23 cellular contexts compared by ENCODE assay signal in genomic region chr16:85225291-85225690, GRCh38.
DNase-seq lines count a peak whose midpoint lies in the region; ATAC-seq, FAIRE-seq and TF ChIP-seq lines count a peak whose summit lies in the region.
"Had no signal": no experiment of that assay in that cellular context is flagged by ENCODE, and none has a peak within 500 bp of the region (broad histone marks: within the 10 kb centered on the region; RNA-seq: fewer than 3 reads in every experiment).

No MANE protein-coding gene starts in this region.

- H4K20me1 ChIP-seq in HepG2 (ENCODE audit: insufficient read depth, low read length) (0 out of 2 replicates have a peak, but pooled peaks cover 5% of the 10 kb centered on the region), GM12878 (ENCODE audit: control insufficient read depth, insufficient read depth) (no peaks in the 10 kb centered on the region)

- ATAC-seq in HepG2 (no peak), right lobe of liver (no peak), GM12878 (no peak), GM21526 (IDR thresholded peaks at IDR 0.05; ENCODE audit: low FRiP score, unreplicated experiment) (no peak)
- ATAC-seq: HCT116, Right ventricle myocardium inferior had no signal

- no TSS peak for BruUV-seq in HepG2 (replicated peaks; lab: Mats Ljungman, UMichigan)
- no TSS peak for BruUV-seq in GM12878 (replicated peaks; lab: Mats Ljungman, UMichigan)

- H3K4me3 ChIP-seq in HepG2 (replicated peaks in 1 of 3; ENCODE audit: insufficient read depth in 1 of 3, low read depth in 2 of 3, low read length in 3 of 3) (no peak overlapping the region), right lobe of liver (no peak overlapping the region), GM12878 (no peak overlapping the region), transverse colon (no peak overlapping the region)
- H3K4me3 ChIP-seq: SJCRH30 had no signal

- no peaks in the 10 kb centered on the region for H3K36me3 Mint-ChIP-seq in nephron progenitor cell (ENCODE audit: low read depth)
- H3K36me3 Mint-ChIP-seq: CD8-positive, alpha-beta memory T cell had no signal

- DNase-seq in HepG2 (ENCODE audit: low spot score) (no peak), right lobe of liver (no peak), GM12878 (ENCODE audit: low read depth, low spot score) (no peak), nephron progenitor cell (peak; percentile 59), transverse colon (no peak), NCI-H1417 treated with DMSO at 0.1 percent for 48 hours (lab: John Stamatoyannopoulos, UW) (no peak)
- DNase-seq: AML-193; CD8-positive, alpha-beta memory T cell; DMS 273 treated with DMSO at 0.1 percent for 48 hours; DMS79; EL; GF-D8; NCI-H1092 treated with DMSO at 0.1 percent for 48 hours; NCI-H1436 treated with DMSO at 0.1 percent for 48 hours; NCI-H187 treated with DMSO at 0.1 percent for 48 hours; NCI-H2171 treated with DMSO at 0.1 percent for 48 hours; NCI-H345; NCI-H510A treated with DMSO at 0.1 percent for 48 hours; SJCRH30 had no signal

- FAIRE-seq in HepG2 (lab: Jason Lieb, UNC) (no peak), GM12878 (lab: Jason Lieb, UNC) (no peak)

- no peak overlapping the region for H2AFZ ChIP-seq in HepG2 (ENCODE audit: low read length)
- 0 out of 2 replicates have a peak overlapping the region, but pooled peaks have one; percentile 7 for H2AFZ ChIP-seq in GM12878 (ENCODE audit: control insufficient read depth, low read depth, low read length)

- H3K4me1 Mint-ChIP-seq in nephron progenitor cell, result peaks cover 87% of the 10 kb centered on the region
- H3K4me1 Mint-ChIP-seq: CD8-positive, alpha-beta memory T cell had no signal

- TF ChIP-seq EP300 in HepG2 (IDR thresholded peaks at IDR 0.05; ENCODE audit: low read depth in 2 of 2, low read length in 2 of 2), result no peak
- TF ChIP-seq EP300 in HepG2 (CRISPR knock-in tag; IDR thresholded peaks at IDR 0.05; ENCODE audit: borderline replicate concordance), result no peak
- TF ChIP-seq EP300 in GM12878 (IDR thresholded peaks at IDR 0.05; ENCODE audit: borderline replicate concordance in 1 of 2, control insufficient read depth in 1 of 2, low read depth in 2 of 2, low read length in 2 of 2), result no peak
- no peak for TF ChIP-seq EP300 in transverse colon (IDR thresholded peaks at IDR 0.05; ENCODE audit: low read depth)

- RAD21 ChIA-PET in GM12878 (lab: Charles Lee; ENCODE audit: unreplicated experiment), result interaction anchor here (1.3 to 1.7 kb wide), 2 partner anchors 72 to 111 kb away, joined by 7 read pairs; no protein-coding TSS in a partner anchor

- H3K4me2 ChIP-seq in HepG2 (ENCODE audit: low read depth, low read length) (no peak overlapping the region), GM12878 (ENCODE audit: control insufficient read depth, insufficient read depth) (no peak overlapping the region)

- H3K27me3 ChIP-seq in HepG2 (ENCODE audit: control insufficient read depth in 1 of 2, insufficient read depth in 2 of 2, low read length in 2 of 2), result peaks cover 0 to 2% of the 10 kb centered on the region in 2 experiments; a peak in 1 of 5 replicates
- no peaks in the 10 kb centered on the region for H3K27me3 ChIP-seq in right lobe of liver
- no peaks in the 10 kb centered on the region for H3K27me3 ChIP-seq in GM12878 (replicated peaks in 1 of 2; ENCODE audit: control insufficient read depth in 2 of 2, insufficient read depth in 2 of 2, low read length in 1 of 2)
- no peaks in the 10 kb centered on the region for H3K27me3 ChIP-seq in transverse colon
- H3K27me3 ChIP-seq: SJCRH30 had no signal

- intact Hi-C loops in HepG2 (cut with micrococcal nuclease; ENCODE audit: unreplicated experiment) (no loop called here), right lobe of liver (cut with DNase I) (no loop called here), GM12878 (cut with micrococcal nuclease; ENCODE audit: unreplicated experiment) (loop anchor here (5.0 kb wide), 2 partner anchors 53 to 88 kb away; no protein-coding TSS in a partner anchor), transverse colon (cut with DNase I; ENCODE audit: low total_unique reads) (no loop called here)

- no peaks in the 10 kb centered on the region for H3K9me3 ChIP-seq in HepG2 (ENCODE audit: low read length)
- no peaks in the 10 kb centered on the region for H3K9me3 ChIP-seq in right lobe of liver
- peaks cover 3% of the 10 kb centered on the region; the same call in 1 of the 3 replicates for H3K9me3 ChIP-seq in GM12878 (replicated peaks; ENCODE audit: control insufficient read depth, insufficient read depth, low read length)
- no peaks in the 10 kb centered on the region for H3K9me3 ChIP-seq in transverse colon
- H3K9me3 ChIP-seq: SJCRH30 had no signal

- TF ChIP-seq POLR2A in HepG2 (IDR thresholded peaks at IDR 0.05; ENCODE audit: insufficient read depth in 1 of 2, low read depth in 2 of 2, low read length in 2 of 2) (no peak), right lobe of liver (IDR thresholded peaks at IDR 0.05) (no peak), GM12878 (IDR thresholded peaks at IDR 0.05; ENCODE audit: low read depth, low read length) (no peak), transverse colon (IDR thresholded peaks at IDR 0.05) (no peak)

- H3K4me1 ChIP-seq in HepG2 (ENCODE audit: insufficient read depth, low read length) (peaks cover 41% of the 10 kb centered on the region), right lobe of liver (peaks cover 0 to 5% (median 0%) of the 10 kb centered on the region in 4 donors), GM12878 (ENCODE audit: control insufficient read depth, insufficient read depth, low read length) (peaks cover 56% of the 10 kb centered on the region), transverse colon (peaks cover 0 to 18% (median 16%) of the 10 kb centered on the region in 4 donors)

- no peak overlapping the region for H3K27ac ChIP-seq in HepG2 (ENCODE audit: extremely low read length, insufficient read depth, low read length)
- H3K27ac ChIP-seq in right lobe of liver, result no peak overlapping the region
- H3K27ac ChIP-seq in GM12878 (ENCODE audit: control insufficient read depth, insufficient read depth), result peak overlapping the region; percentile 98
- no peak overlapping the region for H3K27ac ChIP-seq in transverse colon
- H3K27ac ChIP-seq: C4-2B, SJCRH30 had no signal

- in situ Hi-C loops in HepG2 (cut with HindIII; ENCODE audit: extremely low pct_ligation_motif_present, low pct_unique_long_range_greater_than_20kb), result loop anchor here (10.0 kb wide), 1 partner anchor 100 kb away; no protein-coding TSS in a partner anchor
- in situ Hi-C loops in GM12878 (cut with MboI), result loop anchor here (5.0 kb wide), 1 partner anchor 718 kb away; no protein-coding TSS in a partner anchor
- in situ Hi-C loops in transverse colon (cut with MboI; ENCODE audit: low pct_ligation_motif_present in 1 of 4, low pct_unique_long_range_greater_than_20kb in 1 of 4, low sequenced_read_pairs in 3 of 4), result no loop called here

- POLR2A ChIA-PET in HepG2 (lab: Yijun Ruan, JAX) (no interaction called here), GM12878 (lab: Charles Lee) (interaction anchor here (1.2 to 3.3 kb wide), 4 partner anchors 8 to 67 kb away, joined by 4 to 16 read pairs (median 6); no protein-coding TSS in a partner anchor)

- TF ChIP-seq RAD21 in HepG2 (CRISPR knock-in tag; IDR thresholded peaks at IDR 0.05) (no peak), GM12878 (IDR thresholded peaks at IDR 0.05; ENCODE audit: insufficient read depth, low read depth, low read length) (no peak)

- 83% methylated on average over 9 of the region's 9 CpGs for WGBS in HepG2 (ENCODE audit: low lambda C conversion rate)
- WGBS in right lobe of liver (ENCODE audit: insufficient coverage, low coverage, low lambda C conversion rate, missing lambda C conversion rate), result 80% methylated on average over 1 of the region's 9 CpGs
- WGBS in GM12878 (ENCODE audit: insufficient coverage, insufficient replicate concordance, low lambda C conversion rate, missing lambda C conversion rate), result 89% methylated on average over 9 of the region's 9 CpGs
- 81% methylated on average over 9 of the region's 9 CpGs; no CpG with 5 or more reads in 1 of the 2 donors for WGBS in transverse colon (ENCODE audit: low coverage in 1 of 2), 2 donors

- H3K9me3 Mint-ChIP-seq in nephron progenitor cell, result peaks cover 4% of the 10 kb centered on the region
- H3K9me3 Mint-ChIP-seq: CD8-positive, alpha-beta memory T cell had no signal

- H3K36me3 ChIP-seq in HepG2 (replicated peaks in 1 of 2; ENCODE audit: control insufficient read depth in 1 of 2, insufficient read depth in 2 of 2, low read length in 2 of 2), result no peaks in the 10 kb centered on the region
- no peaks in the 10 kb centered on the region for H3K36me3 ChIP-seq in right lobe of liver
- no peaks in the 10 kb centered on the region for H3K36me3 ChIP-seq in GM12878 (ENCODE audit: control insufficient read depth in 2 of 2, insufficient read depth in 2 of 2, low read length in 1 of 2)
- no peaks in the 10 kb centered on the region for H3K36me3 ChIP-seq in transverse colon

- peak overlapping the region; percentile 62 for H3K4me3 Mint-ChIP-seq in nephron progenitor cell
- H3K4me3 Mint-ChIP-seq: CD8-positive, alpha-beta memory T cell had no signal

- SMC1A ChIA-PET in GM12878 (lab: Charles Lee; ENCODE audit: uncharacterized antibody, unreplicated experiment), result interaction anchor here (0.6 to 1.1 kb wide), 4 partner anchors 65 to 110 kb away, joined by 3 to 6 read pairs (median 3); no protein-coding TSS in a partner anchor

- H3K27me3 Mint-ChIP-seq in nephron progenitor cell (ENCODE audit: low read depth, poor library complexity), result peaks cover 8% of the 10 kb centered on the region

- H3K79me2 ChIP-seq in HepG2 (ENCODE audit: insufficient read depth, low read length), result no peaks in the 10 kb centered on the region
- peaks cover 4% of the 10 kb centered on the region for H3K79me2 ChIP-seq in GM12878 (ENCODE audit: control insufficient read depth, insufficient read depth, low read length)

- no peak for TF ChIP-seq CTCF in HepG2 (CRISPR knock-in tag; IDR thresholded peaks at IDR 0.05)
- TF ChIP-seq CTCF in right lobe of liver (IDR thresholded peaks at IDR 0.05), result no peak
- no peak for TF ChIP-seq CTCF in GM12878 (IDR thresholded peaks at IDR 0.05 in 2 of 3, conservative IDR thresholded peaks at IDR 0.05 in 1 of 3; ENCODE audit: control insufficient read depth in 2 of 3, extremely low read depth in 1 of 3, insufficient read depth in 1 of 3, low read depth in 3 of 3, low read length in 3 of 3)
- TF ChIP-seq CTCF in nephron progenitor cell (IDR thresholded peaks at IDR 0.05), result no peak
- no peak for TF ChIP-seq CTCF in transverse colon (IDR thresholded peaks at IDR 0.05)

- H3K9ac ChIP-seq in HepG2 (ENCODE audit: insufficient read depth, low read depth, low read length) (no peak overlapping the region), GM12878 (ENCODE audit: control insufficient read depth, insufficient read depth, low read length) (no peak overlapping the region)

- H3K27ac Mint-ChIP-seq in nephron progenitor cell, result peak overlapping the region; percentile 91

- CTCF ChIA-PET in HepG2 (lab: Yijun Ruan, JAX; ENCODE audit: low intra/inter-chr PET ratio, low total read pairs), result no interaction called here
- CTCF ChIA-PET in GM12878 (lab: Yijun Ruan, JAX), result interaction anchor here (0.6 to 1.7 kb wide), 5 partner anchors 14 to 1301 kb away, joined by 3 to 6 read pairs (median 5); no protein-coding TSS in a partner anchor

TF ChIP-seq in GM12878, 131 proteins besides CTCF, POLR2A, EP300 and RAD21 (continues in another document):
- TF ChIP-seq LARP7 (IDR thresholded peaks at IDR 0.05) (no peak), CREM (IDR thresholded peaks at IDR 0.05; ENCODE audit: low read depth) (no peak), SIX5 (IDR thresholded peaks at IDR 0.05; ENCODE audit: low read depth, low read length, severe bottlenecking) (no peak)

Comparison
In these comparisons a context has a peak if more than half of its experiments do, and no peak if none do; other contexts are left out.
1. in situ Hi-C loops: an anchor here in HepG2 (10.0 kb wide) and GM12878 (5.0 kb wide); none called in transverse colon.